ENCODE assay signal across 33 cellular contexts in the genomic region with DNA sequence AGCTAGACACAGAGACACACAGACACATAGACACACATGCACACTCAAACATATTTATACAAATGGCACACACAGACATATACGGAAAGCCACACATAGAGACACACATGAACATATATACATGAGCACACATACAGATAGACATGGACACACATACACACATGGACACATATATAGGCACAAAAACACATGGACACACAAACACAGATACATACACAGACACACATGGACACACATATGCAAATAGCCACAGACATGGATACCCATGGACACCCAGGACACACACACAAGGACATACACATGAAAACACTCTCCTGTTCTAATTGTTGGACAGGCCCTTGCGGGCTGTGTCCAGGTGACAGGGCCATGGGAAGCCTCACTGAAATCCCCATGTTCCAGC.
"Had no signal": no experiment of that assay in that cellular context is flagged by ENCODE, and none has a peak within 500 bp of the region (broad histone marks: within the 10 kb centered on the region; RNA-seq: fewer than 3 reads in every experiment).

No MANE protein-coding gene starts in this region.

- H3K27me3 Mint-ChIP-seq: activated B cell treated with CpG ODN at 0.5 μM for 24 hours; activated naive CD4-positive, alpha-beta T cell treated with anti-CD3 and anti-CD28 coated beads, Interleukin-2, amount 50 U/mL, for 24 hours; activated naive CD8-positive, alpha-beta T cell had no signal

- H3K4me1 ChIP-seq: ascending aorta had no signal

- FAIRE-seq: TTC549 had no signal

- ATAC-seq: activated CD8-positive, alpha-beta memory T cell treated with anti-CD3 and anti-CD28 coated beads, Interleukin-2, amount 10 ng/mL, durations not matched to agents 7 days and 5 days; activated CD8-positive, alpha-beta T cell treated with anti-CD3 and anti-CD28 coated beads, Interleukin-2, amount 10 ng/mL, durations not matched to agents 7 days and 5 days; activated naive CD8-positive, alpha-beta T cell treated with anti-CD3 and anti-CD28 coated beads, Interleukin-2, amount 50 U/mL, for 24 hours had no signal

- H3K9me3 ChIP-seq: ascending aorta had no signal

- H3K4me1 Mint-ChIP-seq: activated B cell treated with CpG ODN at 0.5 μM for 24 hours; activated CD4-positive, alpha-beta memory T cell treated with anti-CD3 and anti-CD28 coated beads, Interleukin-2, amount 10 ng/mL, durations not matched to agents 7 days and 5 days; activated CD4-positive, alpha-beta T cell treated with anti-CD3 and anti-CD28 coated beads, Interleukin-2, amount 10 ng/mL, durations not matched to agents 24 days and 14 days; activated CD8-positive, alpha-beta memory T cell treated with anti-CD3 and anti-CD28 coated beads, Interleukin-2, amount 10 ng/mL, durations not matched to agents 7 days and 5 days; activated naive CD4-positive, alpha-beta T cell treated with anti-CD3 and anti-CD28 coated beads, Interleukin-2, amount 10 ng/mL, durations not matched to agents 7 days and 5 days; activated naive CD4-positive, alpha-beta T cell treated with anti-CD3 and anti-CD28 coated beads, Interleukin-2, amount 50 U/mL, for 24 hours; activated naive CD8-positive, alpha-beta T cell treated with anti-CD3 and anti-CD28 coated beads, Interleukin-2, amount 50 U/mL, for 24 hours had no signal

- H3K9me3 Mint-ChIP-seq: activated naive CD4-positive, alpha-beta T cell treated with anti-CD3 and anti-CD28 coated beads, Interleukin-2, amount 50 U/mL, for 24 hours; activated T-cell treated with anti-CD3 and anti-CD28 coated beads, Interleukin-2, amount 50 U/mL, for 24 hours; T-helper 2 cell treated with Interferon-gamma antibody and Interleukin-4, amounts not matched to agents 5 μg/mL and 100 μg/mL, for 36 hours had no signal

- H3K27me3 ChIP-seq: ascending aorta had no signal

- H3K4me3 Mint-ChIP-seq: activated B cell treated with CpG ODN at 0.5 μM for 24 hours; activated CD4-positive, alpha-beta memory T cell treated with anti-CD3 and anti-CD28 coated beads, Interleukin-2, amount 10 ng/mL, durations not matched to agents 7 days and 5 days; activated CD4-positive, alpha-beta T cell treated with anti-CD3 and anti-CD28 coated beads, Interleukin-2, amount 10 ng/mL, durations not matched to agents 24 days and 14 days; activated CD8-positive, alpha-beta memory T cell treated with anti-CD3 and anti-CD28 coated beads, Interleukin-2, amount 10 ng/mL, durations not matched to agents 7 days and 5 days; activated CD8-positive, alpha-beta T cell treated with anti-CD3 and anti-CD28 coated beads, Interleukin-2, amount 10 ng/mL, durations not matched to agents 7 days and 5 days; activated naive CD4-positive, alpha-beta T cell treated with anti-CD3 and anti-CD28 coated beads, Interleukin-2, amount 10 ng/mL, durations not matched to agents 7 days and 5 days; activated naive CD4-positive, alpha-beta T cell treated with anti-CD3 and anti-CD28 coated beads, Interleukin-2, amount 50 U/mL, for 24 hours; activated naive CD8-positive, alpha-beta T cell; activated naive CD8-positive, alpha-beta T cell treated with anti-CD3 and anti-CD28 coated beads, Interleukin-2, amount 10 ng/mL, durations not matched to agents 7 days and 5 days; activated naive CD8-positive, alpha-beta T cell treated with anti-CD3 and anti-CD28 coated beads, Interleukin-2, amount 50 U/mL, for 24 hours; activated T-cell treated with anti-CD3 and anti-CD28 coated beads, Interleukin-2, amount 50 U/mL, for 24 hours; brain; T-helper 1 cell treated with Interleukin-12 subunit alpha and Interleukin-12 subunit beta and Interleukin-4 antibody, amounts not matched to agents 30 μg/mL and 1 μg/mL, for 36 hours; T-helper 2 cell treated with Interferon-gamma antibody and Interleukin-4, amounts not matched to agents 5 μg/mL and 100 μg/mL, for 36 hours had no signal

- H3K36me3 ChIP-seq: ascending aorta had no signal

- H3K4me3 ChIP-seq: ascending aorta had no signal

- H3K27ac ChIP-seq: ascending aorta, VCaP had no signal

- H3K27ac Mint-ChIP-seq: activated B cell treated with CpG ODN at 0.5 μM for 24 hours; activated CD4-positive, alpha-beta memory T cell treated with anti-CD3 and anti-CD28 coated beads, Interleukin-2, amount 10 ng/mL, durations not matched to agents 7 days and 5 days; activated CD4-positive, alpha-beta T cell treated with anti-CD3 and anti-CD28 coated beads, Interleukin-2, amount 10 ng/mL, durations not matched to agents 24 days and 14 days; activated CD8-positive, alpha-beta memory T cell treated with anti-CD3 and anti-CD28 coated beads, Interleukin-2, amount 10 ng/mL, durations not matched to agents 7 days and 5 days; activated CD8-positive, alpha-beta T cell treated with anti-CD3 and anti-CD28 coated beads, Interleukin-2, amount 10 ng/mL, durations not matched to agents 7 days and 5 days; activated naive CD4-positive, alpha-beta T cell treated with anti-CD3 and anti-CD28 coated beads, Interleukin-2, amount 10 ng/mL, durations not matched to agents 7 days and 5 days; activated naive CD4-positive, alpha-beta T cell treated with anti-CD3 and anti-CD28 coated beads, Interleukin-2, amount 50 U/mL, for 24 hours; activated naive CD8-positive, alpha-beta T cell; activated naive CD8-positive, alpha-beta T cell treated with anti-CD3 and anti-CD28 coated beads, Interleukin-2, amount 10 ng/mL, durations not matched to agents 7 days and 5 days; activated naive CD8-positive, alpha-beta T cell treated with anti-CD3 and anti-CD28 coated beads, Interleukin-2, amount 50 U/mL, for 24 hours; activated T-cell treated with anti-CD3 and anti-CD28 coated beads, Interleukin-2, amount 50 U/mL, for 24 hours; activated T-helper 2 cell treated with anti-CD3 and anti-CD28 coated beads, Interferon-gamma antibody, Interleukin-2, Interleukin-4, amounts not matched to agents 10 μg/mL and 5 μg/mL and 100 μg/mL, durations not matched to agents 14 hours and 24 hours and 36 hours; brain; T-helper 1 cell treated with Interleukin-12 subunit alpha and Interleukin-12 subunit beta and Interleukin-4 antibody, amounts not matched to agents 30 μg/mL and 1 μg/mL, for 36 hours; T-helper 2 cell treated with Interferon-gamma antibody and Interleukin-4, amounts not matched to agents 5 μg/mL and 100 μg/mL, for 36 hours had no signal

- H3K36me3 Mint-ChIP-seq: activated CD8-positive, alpha-beta memory T cell treated with anti-CD3 and anti-CD28 coated beads, Interleukin-2, amount 10 ng/mL, durations not matched to agents 7 days and 5 days; activated naive CD4-positive, alpha-beta T cell treated with anti-CD3 and anti-CD28 coated beads, Interleukin-2, amount 10 ng/mL, durations not matched to agents 7 days and 5 days; activated naive CD8-positive, alpha-beta T cell; activated naive CD8-positive, alpha-beta T cell treated with anti-CD3 and anti-CD28 coated beads, Interleukin-2, amount 10 ng/mL, durations not matched to agents 7 days and 5 days had no signal

- DNase-seq: activated B cell treated with CpG ODN at 0.5 μM for 24 hours; activated CD4-positive, alpha-beta memory T cell treated with anti-CD3 and anti-CD28 coated beads, Interleukin-2, amount 10 ng/mL, durations not matched to agents 7 days and 5 days; activated CD4-positive, alpha-beta T cell treated with anti-CD3 and anti-CD28 coated beads for 4 hours; activated CD4-positive, alpha-beta T cell treated with anti-CD3 and anti-CD28 coated beads, Interleukin-2, amount 10 ng/mL, durations not matched to agents 24 days and 14 days; activated CD4-positive, alpha-beta T cell treated with anti-CD3 and anti-CD28 coated beads, Interleukin-2, amount 50 U/mL, for 48 hours; activated CD4-positive, CD25-positive, alpha-beta regulatory T cell treated with anti-CD3 and anti-CD28 coated beads, Interleukin-2, amount 50 U/mL, for 72 hours; activated CD8-positive, alpha-beta memory T cell treated with anti-CD3 and anti-CD28 coated beads for 24 hours; activated CD8-positive, alpha-beta memory T cell treated with anti-CD3 and anti-CD28 coated beads, Interleukin-2, amount 10 ng/mL, durations not matched to agents 7 days and 5 days; activated CD8-positive, alpha-beta memory T cell treated with anti-CD3 and anti-CD28 coated beads, Interleukin-2, amount 50 U/mL, for 48 hours; activated CD8-positive, alpha-beta T cell treated with anti-CD3 and anti-CD28 coated beads, Interleukin-2, amount 10 ng/mL, durations not matched to agents 7 days and 5 days; activated effector memory CD4-positive, alpha-beta T cell treated with Interleukin-2 at 50 U/mL for 16 hours; activated gamma-delta T cell; activated naive CD4-positive, alpha-beta T cell treated with anti-CD3 and anti-CD28 coated beads, Interleukin-2, amount 10 ng/mL, durations not matched to agents 7 days and 5 days; activated naive CD4-positive, alpha-beta T cell treated with Interleukin-2 at 50 U/mL for 16 hours; activated naive CD8-positive, alpha-beta T cell treated with anti-CD3 and anti-CD28 coated beads, Interleukin-2, amount 10 ng/mL, durations not matched to agents 7 days and 5 days; activated naive CD8-positive, alpha-beta T cell treated with anti-CD3 and anti-CD28 coated beads, Interleukin-2, amount 50 U/mL, for 24 hours; activated T-cell treated with anti-CD3 and anti-CD28 coated beads, Interleukin-2, amount 50 U/mL, for 24 hours; activated T-cell treated with anti-CD3 and anti-CD28 coated beads, Interleukin-2, amount 50 U/mL, for 48 hours; amygdala; anterior cingulate cortex; central memory CD4-positive, alpha-beta T cell; T-helper 1 cell; T-helper 2 cell; T-helper 9 cell had no signal
